1 cellular context compared by ENCODE assay signal in the genomic region with DNA sequence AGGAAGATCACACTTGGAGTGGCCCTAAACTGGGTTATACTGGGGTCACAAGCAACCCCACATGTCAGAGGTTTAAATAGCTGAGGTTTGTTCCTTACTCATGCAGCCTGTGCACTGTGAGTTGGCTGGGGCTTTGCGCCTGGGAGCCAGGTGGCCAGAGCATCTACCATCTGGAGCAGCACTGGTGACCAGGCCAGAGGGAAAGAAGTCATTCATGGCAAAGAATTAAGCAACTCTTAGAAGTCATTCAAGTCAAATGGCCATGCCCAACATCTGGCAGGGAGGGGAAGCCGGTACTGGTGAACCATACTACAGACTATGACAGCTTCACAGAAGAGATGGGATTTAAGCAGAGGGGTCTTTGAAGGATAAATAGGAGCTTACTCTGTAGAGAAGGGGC.
TF ChIP-seq lines count a peak whose summit lies in the region.

No MANE protein-coding gene starts in this region.

TF ChIP-seq in IMR-90, 13 proteins besides CTCF, POLR2A, EP300 and RAD21:
- no peak for TF ChIP-seq RCOR1 (IDR thresholded peaks at IDR 0.05; ENCODE audit: insufficient replicate concordance, low read length)
- TF ChIP-seq BHLHE40 (IDR thresholded peaks at IDR 0.05; ENCODE audit: low read depth, low read length) = no peak
- no peak for TF ChIP-seq RFX5 (IDR thresholded peaks at IDR 0.05; ENCODE audit: low read depth, low read length)
- TF ChIP-seq MXI1 (IDR thresholded peaks at IDR 0.05; ENCODE audit: borderline replicate concordance, low read depth, low read length) = no peak
- no peak for TF ChIP-seq CHD1 (IDR thresholded peaks at IDR 0.05; ENCODE audit: low read depth, low read length)
- no peak for TF ChIP-seq USF2 (IDR thresholded peaks at IDR 0.05; ENCODE audit: low read depth, low read length)
- TF ChIP-seq NFE2L2 (IDR thresholded peaks at IDR 0.05; ENCODE audit: low read depth, low read length) = no peak
- TF ChIP-seq, protein P1, sequence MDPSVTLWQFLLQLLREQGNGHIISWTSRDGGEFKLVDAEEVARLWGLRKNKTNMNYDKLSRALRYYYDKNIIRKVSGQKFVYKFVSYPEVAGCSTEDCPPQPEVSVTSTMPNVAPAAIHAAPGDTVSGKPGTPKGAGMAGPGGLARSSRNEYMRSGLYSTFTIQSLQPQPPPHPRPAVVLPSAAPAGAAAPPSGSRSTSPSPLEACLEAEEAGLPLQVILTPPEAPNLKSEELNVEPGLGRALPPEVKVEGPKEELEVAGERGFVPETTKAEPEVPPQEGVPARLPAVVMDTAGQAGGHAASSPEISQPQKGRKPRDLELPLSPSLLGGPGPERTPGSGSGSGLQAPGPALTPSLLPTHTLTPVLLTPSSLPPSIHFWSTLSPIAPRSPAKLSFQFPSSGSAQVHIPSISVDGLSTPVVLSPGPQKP (IDR thresholded peaks at IDR 0.05; ENCODE audit: borderline replicate concordance, low read depth, low read length) = no peak
- TF ChIP-seq SMC3 (IDR thresholded peaks at IDR 0.05; ENCODE audit: low read depth, low read length) = no peak
